ENCODE assay signal across 11 cellular contexts in genomic region chr5:36689225-36689624, GRCh38.
A peak's percentile ranks its signal among the peaks of the same experiment; 100 is the strongest.
DNase-seq lines count a peak whose midpoint lies in the region; ATAC-seq and TF ChIP-seq lines count a peak whose summit lies in the region.
"Had no signal": no experiment of that assay in that cellular context is flagged by ENCODE, and none has a peak within 500 bp of the region (broad histone marks: within the 10 kb centered on the region; RNA-seq: fewer than 3 reads in every experiment).

No MANE protein-coding gene starts in this region.

- peaks cover 19% of the 10 kb centered on the region for H3F3A ChIP-seq in neural progenitor cell (ENCODE audit: low read depth)

- H3K4me3 Mint-ChIP-seq in neural progenitor cell, result peak overlapping the region; percentile 52

- no peak overlapping the region for H3K27ac Mint-ChIP-seq in neural progenitor cell
- H3K27ac Mint-ChIP-seq: endodermal cell had no signal

- TF ChIP-seq CTCF in GM06990 (IDR thresholded peaks at IDR 0.05; ENCODE audit: insufficient read depth, low read length, poor library complexity, severe bottlenecking) (no peak), neural progenitor cell (IDR thresholded peaks at IDR 0.05) (no peak), uterus (IDR thresholded peaks at IDR 0.05) (no peak)

- H3K27ac ChIP-seq in neural progenitor cell (no peak overlapping the region), uterus (no peak overlapping the region)
- no peak overlapping the region for H3K27ac ChIP-seq in effector memory CD4-positive, alpha-beta T cell (ENCODE audit: insufficient read depth, low read length, poor library complexity, severe bottlenecking)

- no peak for TF ChIP-seq POLR2A in uterus (IDR thresholded peaks at IDR 0.05)

- ATAC-seq in HG02885 (IDR thresholded peaks at IDR 0.05; ENCODE audit: poor library complexity, unreplicated experiment), result peak; percentile 32
- no peak for ATAC-seq in HG03025 (IDR thresholded peaks at IDR 0.05; ENCODE audit: low FRiP score, unreplicated experiment)

- H3K9me3 ChIP-seq in neural progenitor cell (ENCODE audit: low read depth), result no peaks in the 10 kb centered on the region
- H3K9me3 ChIP-seq in effector memory CD4-positive, alpha-beta T cell (ENCODE audit: control insufficient read depth, low read length), result no peaks in the 10 kb centered on the region
- no peaks in the 10 kb centered on the region for H3K9me3 ChIP-seq in uterus
- H3K9me3 ChIP-seq: tibial artery had no signal

- H3K4me1 ChIP-seq in neural progenitor cell (no peaks in the 10 kb centered on the region), uterus (no peaks in the 10 kb centered on the region)
- H3K4me1 ChIP-seq in effector memory CD4-positive, alpha-beta T cell (ENCODE audit: control insufficient read depth, insufficient read depth, low read length, poor library complexity, severe bottlenecking), result no peaks in the 10 kb centered on the region

- peak; percentile 49 for DNase-seq in GM06990 (ENCODE audit: extremely low read depth, insufficient read length)
- peak; percentile 31 for DNase-seq in astrocyte of the hippocampus (ENCODE audit: low read depth, low spot score)
- no peak for DNase-seq in neural progenitor cell (ENCODE audit: low spot score)
- no peak for DNase-seq in effector memory CD4-positive, alpha-beta T cell
- DNase-seq in stimulated activated CD8-positive, alpha-beta memory T cell treated with anti-CD3 and anti-CD28 coated beads, Interleukin-4, amount 100 ng/mL, for 48 hours, result no peak
- DNase-seq in uterus, result no peak
- DNase-seq: left colon, tibial artery had no signal

- H3K4me3 ChIP-seq in GM06990 (replicated peaks; ENCODE audit: low read depth, low read length) (no peak overlapping the region), neural progenitor cell (no peak overlapping the region), uterus (no peak overlapping the region)
- no peak overlapping the region for H3K4me3 ChIP-seq in effector memory CD4-positive, alpha-beta T cell (ENCODE audit: insufficient read depth, low read depth, low read length, poor library complexity, severe bottlenecking)

- peaks cover 30% of the 10 kb centered on the region for H3K27me3 Mint-ChIP-seq in neural progenitor cell (ENCODE audit: insufficient read depth, low read depth)

- no peaks in the 10 kb centered on the region for H3K27me3 ChIP-seq in GM06990 (replicated peaks; ENCODE audit: control insufficient read depth, insufficient read depth, low read length)
- H3K27me3 ChIP-seq in neural progenitor cell, result peaks cover 32% of the 10 kb centered on the region
- peaks cover 12% of the 10 kb centered on the region for H3K27me3 ChIP-seq in effector memory CD4-positive, alpha-beta T cell (replicated peaks; ENCODE audit: control insufficient read depth, insufficient read depth, low read length, poor library complexity, severe bottlenecking)
- no peaks in the 10 kb centered on the region for H3K27me3 ChIP-seq in uterus
- H3K27me3 ChIP-seq: tibial artery had no signal

- no peak overlapping the region for H2AFZ ChIP-seq in neural progenitor cell (replicated peaks)

- no peaks in the 10 kb centered on the region for H3K36me3 ChIP-seq in GM06990 (ENCODE audit: control insufficient read depth, insufficient read depth, low read length)
- no peaks in the 10 kb centered on the region for H3K36me3 ChIP-seq in neural progenitor cell
- H3K36me3 ChIP-seq in effector memory CD4-positive, alpha-beta T cell (ENCODE audit: control insufficient read depth, insufficient read depth, low read length), result no peaks in the 10 kb centered on the region
- no peaks in the 10 kb centered on the region for H3K36me3 ChIP-seq in uterus
- H3K36me3 ChIP-seq: tibial artery had no signal

- no peak overlapping the region for H3K9ac ChIP-seq in neural progenitor cell

- intact Hi-C loops in uterus (cut with DNase I; ENCODE audit: low total_unique reads), result no loop called here

- H3K36me3 Mint-ChIP-seq in neural progenitor cell, result peaks cover 10% of the 10 kb centered on the region

- no peaks in the 10 kb centered on the region for H3K79me2 ChIP-seq in neural progenitor cell (ENCODE audit: low read depth)

- no peak overlapping the region for H3K4me2 ChIP-seq in neural progenitor cell

- no peaks in the 10 kb centered on the region for H4K20me1 ChIP-seq in neural progenitor cell (ENCODE audit: low read depth)

- no peaks in the 10 kb centered on the region for H3K9me3 Mint-ChIP-seq in neural progenitor cell
- H3K9me3 Mint-ChIP-seq: endodermal cell had no signal

- peaks cover 35% of the 10 kb centered on the region for H3K4me1 Mint-ChIP-seq in neural progenitor cell

Comparison
In these comparisons a context has a peak if more than half of its experiments do, and no peak if none do; other contexts are left out.
1. DNase-seq: peak in GM06990 (single experiment) and astrocyte of the hippocampus (single experiment); none in neural progenitor cell (single experiment), effector memory CD4-positive, alpha-beta T cell (0 of 3), stimulated activated CD8-positive, alpha-beta memory T cell treated with anti-CD3 and anti-CD28 coated beads, Interleukin-4, amount 100 ng/mL, for 48 hours (single experiment) and uterus (0 of 2).